8 cellular contexts compared by ENCODE assay signal in genomic region chr2:96344011-96344410, GRCh38. TPM values are rescaled to one million over a fixed set of nuclear protein-coding genes. Genes with fewer than 3 reads are reported as not detected.
A peak's percentile ranks its signal among the peaks of the same experiment; 100 is the strongest.
DNase-seq lines count a peak whose midpoint lies in the region; ATAC-seq and TF ChIP-seq lines count a peak whose summit lies in the region.

No MANE protein-coding gene starts in this region.

- BruUV-seq in PC-9 (replicated peaks; lab: Mats Ljungman, UMichigan), result no TSS peak

- H3K27me3 ChIP-seq in PC-9 (ENCODE audit: insufficient read depth, low read depth) (no peaks in the 10 kb centered on the region), breast epithelium (no peaks in the 10 kb centered on the region), foreskin keratinocyte (no peaks in the 10 kb centered on the region)

- H3F3A ChIP-seq in PC-9 (ENCODE audit: insufficient read depth, low read depth), result 0 out of 2 replicates have a peak, but pooled peaks cover 8% of the 10 kb centered on the region

- peak; percentile 69 for ATAC-seq in GM18519 (IDR thresholded peaks at IDR 0.05; ENCODE audit: low FRiP score, unreplicated experiment)
- peak; percentile 84 for ATAC-seq in HG02642 (IDR thresholded peaks at IDR 0.05; ENCODE audit: poor library complexity, unreplicated experiment)
- no peak for ATAC-seq in HG02970 (IDR thresholded peaks at IDR 0.05; ENCODE audit: low FRiP score, unreplicated experiment)
- no peak for ATAC-seq in foreskin keratinocyte

- no peak overlapping the region for H3K27ac ChIP-seq in PC-9
- no peak overlapping the region for H3K27ac ChIP-seq in breast epithelium
- H3K27ac ChIP-seq in foreskin keratinocyte, result no peak overlapping the region

- intact Hi-C loops in PC-9 (cut with micrococcal nuclease; ENCODE audit: unreplicated experiment) (no loop called here), breast epithelium (cut with DNase I; ENCODE audit: low total_unique reads) (no loop called here)

- 0 out of 2 replicates have a peak, but pooled peaks cover 3% of the 10 kb centered on the region for H4K20me1 ChIP-seq in PC-9 (ENCODE audit: insufficient read depth)

- H3K9me2 ChIP-seq in PC-9 (ENCODE audit: insufficient read depth), result no peaks in the 10 kb centered on the region

- H3K4me1 ChIP-seq in PC-9 (replicated peaks; ENCODE audit: insufficient read depth) (peaks cover 16% of the 10 kb centered on the region), breast epithelium (no peaks in the 10 kb centered on the region), foreskin keratinocyte (no peaks in the 10 kb centered on the region)

- POLR2A ChIA-PET in PC-9 (lab: Charles Lee; ENCODE audit: unreplicated experiment), result no interaction called here

- DNase-seq in T-helper 9 cell (peak; percentile 26), medulla oblongata (ENCODE audit: extremely low spot score) (peak; percentile 79), PC-9 (no peak), breast epithelium (ENCODE audit: low spot score in 2 of 2) (no peak), foreskin keratinocyte (no peak)

- CTCF ChIA-PET in PC-9 (lab: Charles Lee), result no interaction called here

- no peak for TF ChIP-seq POLR2A in breast epithelium (IDR thresholded peaks at IDR 0.05)

- H3K4me2 ChIP-seq in PC-9, result no peak overlapping the region

- no peak for TF ChIP-seq CTCF in PC-9 (conservative IDR thresholded peaks at IDR 0.05)
- TF ChIP-seq CTCF in breast epithelium (IDR thresholded peaks at IDR 0.05), result no peak
- no peak for TF ChIP-seq CTCF in foreskin keratinocyte (conservative IDR thresholded peaks at IDR 0.05)

- no peak overlapping the region for H2AFZ ChIP-seq in PC-9

- peaks cover 26% of the 10 kb centered on the region for H3K79me2 ChIP-seq in PC-9 (ENCODE audit: low read depth)

- H3K4me3 ChIP-seq in PC-9, result no peak overlapping the region
- no peak overlapping the region for H3K4me3 ChIP-seq in breast epithelium

- H3K9me3 ChIP-seq in PC-9 (ENCODE audit: insufficient read depth, low read depth) (no peaks in the 10 kb centered on the region), breast epithelium (no peaks in the 10 kb centered on the region)

- H3K36me3 ChIP-seq in PC-9 (ENCODE audit: low read depth), result peaks cover 49% of the 10 kb centered on the region
- no peaks in the 10 kb centered on the region for H3K36me3 ChIP-seq in breast epithelium

RNA-seq across cellular contexts. Expression of gene NCAPH, which starts 8.4 kb away (rescaled TPM):
- 55.0 and 55.4 TPM in 2 replicates for total RNA-seq in PC-9 (2021)
- 1 to 10 TPM in 1 of 3 donors, under 1 TPM in 2; 0.44 to 2.6 (median 0.66) TPM for total RNA-seq in breast epithelium
- total RNA-seq in foreskin keratinocyte, result 32.7 and 44.7 TPM in 2 replicates
- 30.8 and 41.6 TPM in 2 replicates for polyA plus RNA-seq in foreskin keratinocyte

RNA-seq across cellular contexts. Expression of gene ITPRIPL1, which starts 18.9 kb away (rescaled TPM):
- total RNA-seq in PC-9 (2021), result not detected in 2 replicates
- total RNA-seq in breast epithelium, result 10 to 100 TPM in 1 of 3 donors, 1 to 10 TPM in 1, under 1 TPM in 1; 0.64 to 11.1 (median 6.9) TPM
- 7.2 and 7.7 TPM in 2 replicates for total RNA-seq in foreskin keratinocyte
- polyA plus RNA-seq in foreskin keratinocyte, result 3.2 and 3.5 TPM in 2 replicates

RNA-seq across cellular contexts. Expression of gene SNRNP200, which starts 38.7 kb away (rescaled TPM):
- total RNA-seq in PC-9 (2021), result 214 and 229 TPM in 2 replicates
- 100 to 1,000 TPM in 2 of 3 donors, 10 to 100 TPM in 1; 99.4 to 111 (median 109) TPM for total RNA-seq in breast epithelium
- total RNA-seq in foreskin keratinocyte, result 86.0 and 94.9 TPM in 2 replicates
- polyA plus RNA-seq in foreskin keratinocyte, result 73.5 and 80.9 TPM in 2 replicates

Comparison
In these comparisons a context has a peak if more than half of its experiments do, and no peak if none do; other contexts are left out.
1. ATAC-seq: peak in GM18519 (single experiment) and HG02642 (single experiment); none in HG02970 (single experiment) and foreskin keratinocyte (single experiment).
2. DNase-seq: peak in T-helper 9 cell (single experiment) and medulla oblongata (single experiment); none in PC-9 (0 of 2), breast epithelium (0 of 2) and foreskin keratinocyte (0 of 2).